Comparison of ENCODE assay signal across 16 cellular contexts in genomic region chr2:101410716-101411115, GRCh38. TPM values are rescaled to one million over a fixed set of nuclear protein-coding genes. Genes with fewer than 3 reads are reported as not detected.
"Had no signal": no experiment of that assay in that cellular context is flagged by ENCODE, and none has a peak within 500 bp of the region (broad histone marks: within the 10 kb centered on the region; RNA-seq: fewer than 3 reads in every experiment).

No MANE protein-coding gene starts in this region.

- DNase-seq: activated CD4-positive, alpha-beta T cell treated with anti-CD3 and anti-CD28 coated beads, Interleukin-2, amount 10 ng/mL, durations not matched to agents 24 days and 14 days; activated naive CD4-positive, alpha-beta T cell treated with anti-CD3 and anti-CD28 coated beads, Interleukin-2, amount 10 ng/mL, durations not matched to agents 7 days and 5 days; adrenal gland; cortex of kidney; effector memory CD4-positive, alpha-beta T cell; erythroblast; hippocampal formation; midbrain; naive B cell; pancreas; stimulated activated CD4-positive, alpha-beta T cell treated with anti-CD3 and anti-CD28 coated beads, Interleukin-15, amount 100 ng/mL, for 24 hours; stimulated activated CD4-positive, alpha-beta T cell treated with anti-CD3 and anti-CD28 coated beads, Interleukin-4, amount 100 ng/mL, for 24 hours; stimulated activated naive CD8-positive, alpha-beta T cell treated with anti-CD3 and anti-CD28 coated beads, Interleukin-15, amount 100 ng/mL, for 72 hours; testis had no signal

- H3K9me3 Mint-ChIP-seq: activated CD4-positive, alpha-beta T cell treated with anti-CD3 and anti-CD28 coated beads, Interleukin-2, amount 10 ng/mL, durations not matched to agents 24 days and 14 days; central memory CD8-positive, alpha-beta T cell had no signal

- H3K27me3 Mint-ChIP-seq: central memory CD8-positive, alpha-beta T cell had no signal

- H3K4me1 Mint-ChIP-seq: activated naive CD4-positive, alpha-beta T cell treated with anti-CD3 and anti-CD28 coated beads, Interleukin-2, amount 10 ng/mL, durations not matched to agents 7 days and 5 days; central memory CD8-positive, alpha-beta T cell; stimulated activated naive CD8-positive, alpha-beta T cell treated with anti-CD3 and anti-CD28 coated beads, Interleukin-15, amount 100 ng/mL, for 72 hours had no signal

- H3K4me1 ChIP-seq: adrenal gland, pancreas, testis had no signal

- H3K4me3 ChIP-seq: adrenal gland, pancreas, testis had no signal

- H3K9me3 ChIP-seq: adrenal gland, pancreas, testis had no signal

- H3K4me3 Mint-ChIP-seq: activated CD4-positive, alpha-beta T cell treated with anti-CD3 and anti-CD28 coated beads, Interleukin-2, amount 10 ng/mL, durations not matched to agents 24 days and 14 days; activated naive CD4-positive, alpha-beta T cell treated with anti-CD3 and anti-CD28 coated beads, Interleukin-2, amount 10 ng/mL, durations not matched to agents 7 days and 5 days; central memory CD8-positive, alpha-beta T cell; naive B cell; stimulated activated naive CD8-positive, alpha-beta T cell treated with anti-CD3 and anti-CD28 coated beads, Interleukin-15, amount 100 ng/mL, for 72 hours; WTC11 had no signal

- H3K27me3 ChIP-seq: adrenal gland, pancreas, testis had no signal

- H3K27ac Mint-ChIP-seq: activated CD4-positive, alpha-beta T cell treated with anti-CD3 and anti-CD28 coated beads, Interleukin-2, amount 10 ng/mL, durations not matched to agents 24 days and 14 days; activated naive CD4-positive, alpha-beta T cell treated with anti-CD3 and anti-CD28 coated beads, Interleukin-2, amount 10 ng/mL, durations not matched to agents 7 days and 5 days; WTC11 had no signal

- H3K27ac ChIP-seq: adrenal gland, pancreas, testis had no signal

- H3K36me3 ChIP-seq: adrenal gland, pancreas had no signal

- H3K36me3 Mint-ChIP-seq: activated naive CD4-positive, alpha-beta T cell treated with anti-CD3 and anti-CD28 coated beads, Interleukin-2, amount 10 ng/mL, durations not matched to agents 7 days and 5 days had no signal

RNA-seq across cellular contexts. Expression of gene CREG2, which starts 23.4 kb away (rescaled TPM):
- total RNA-seq: activated CD4-positive, alpha-beta T cell treated with anti-CD3 and anti-CD28 coated beads, Interleukin-2, amount 10 ng/mL, durations not matched to agents 24 days and 14 days had no signal
